In the genomic region with DNA sequence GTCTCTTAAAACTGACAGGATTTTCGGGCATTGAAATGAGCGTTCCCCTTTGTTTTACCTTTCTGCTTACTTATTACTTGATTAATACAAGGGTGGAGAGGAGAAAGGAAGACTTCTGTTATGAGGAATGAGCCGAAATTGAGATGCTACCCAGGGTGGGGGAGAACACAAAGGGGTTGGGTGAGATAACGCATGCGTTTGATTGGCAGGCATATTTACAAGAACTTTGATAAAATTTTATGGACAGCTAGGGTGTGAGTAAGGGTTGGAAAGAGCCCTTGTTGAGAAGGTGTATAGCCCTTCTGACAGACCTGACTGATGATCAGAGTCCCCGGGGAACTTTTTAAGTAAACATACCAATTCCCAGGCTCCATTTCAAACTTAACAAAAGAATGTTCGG, we compare ENCODE assay signal across 8 cellular contexts. TPM values are rescaled to one million over a fixed set of nuclear protein-coding genes. Genes with fewer than 3 reads are reported as not detected.
DNase-seq lines count a peak whose midpoint lies in the region; ATAC-seq and TF ChIP-seq lines count a peak whose summit lies in the region.

No MANE protein-coding gene starts in this region.

- no peak for TF ChIP-seq CTCF in heart right ventricle (IDR thresholded peaks at IDR 0.05)
- TF ChIP-seq CTCF in RWPE1 (conservative IDR thresholded peaks at IDR 0.05; ENCODE audit: low read depth) = no peak
- no peak for TF ChIP-seq CTCF in epithelial cell of proximal tubule (conservative IDR thresholded peaks at IDR 0.05; ENCODE audit: low read depth, low read length)
- no peak for TF ChIP-seq CTCF in progenitor cell of endocrine pancreas (IDR thresholded peaks at IDR 0.05; ENCODE audit: unreplicated experiment)

- intact Hi-C loops in heart right ventricle (cut with DNase I) (loop anchor here in 6 of 10 donors (2.0 to 10.0 kb wide), 4 partner anchors 76 to 151 kb away; partner anchors contain the start of genes TRAPPC8 (in 5 of the 6) and RNF125 (in 1 of the 6)), cardiac septum (cut with DNase I) (loop anchor here (2.0 to 10.0 kb wide), 3 partner anchors 75 to 331 kb away; partner anchors contain the start of genes RNF125 and TRAPPC8)

- H3K4me1 ChIP-seq in heart right ventricle = peaks cover 0 to 56% (median 35%) of the 10 kb centered on the region in 9 donors

- peaks cover 0 to 22% (median 4%) of the 10 kb centered on the region in 9 donors for H3K36me3 ChIP-seq in heart right ventricle

- peaks cover 10% of the 10 kb centered on the region for H3K36me3 Mint-ChIP-seq in progenitor cell of endocrine pancreas (ENCODE audit: insufficient read depth)

- peak overlapping the region; percentile 96 for H3K27ac Mint-ChIP-seq in progenitor cell of endocrine pancreas

- no peaks in the 10 kb centered on the region for H3K27me3 ChIP-seq in heart right ventricle

- CTCF ChIA-PET in RWPE1 (lab: Yijun Ruan, JAX) = no interaction called here

- H3K4me1 Mint-ChIP-seq in progenitor cell of endocrine pancreas (ENCODE audit: low read depth) = peaks cover 23% of the 10 kb centered on the region

- no peaks in the 10 kb centered on the region for H3K27me3 Mint-ChIP-seq in progenitor cell of endocrine pancreas

- H3K4me3 Mint-ChIP-seq in progenitor cell of endocrine pancreas (ENCODE audit: low read depth) = peak overlapping the region; percentile 88

- H3K9me3 Mint-ChIP-seq in progenitor cell of endocrine pancreas (ENCODE audit: low read depth) = no peaks in the 10 kb centered on the region

- POLR2A ChIA-PET in RWPE1 (lab: Yijun Ruan, JAX; ENCODE audit: low non-redundant PET) = no interaction called here

- H3K27ac ChIP-seq in heart right ventricle (peak overlapping the region; percentile 69 to 100 (median 99)), RWPE1 (peak overlapping the region; percentile 99)

- ATAC-seq in heart right ventricle (no peak), GM21576 (IDR thresholded peaks at IDR 0.05; ENCODE audit: unreplicated experiment) (no peak), esophagus mucosa (no peak)

- H3K4me3 ChIP-seq in heart right ventricle = peak overlapping the region; percentile 49 to 96 (median 84)
- peak overlapping the region; percentile 91 for H3K4me3 ChIP-seq in epithelial cell of proximal tubule (ENCODE audit: low read depth, low read length)

- WGBS in heart right ventricle, 2 donors = 12 to 16% methylated on average over 7 of the region's 7 CpGs

- no peaks in the 10 kb centered on the region for H3K9me3 ChIP-seq in heart right ventricle

- DNase-seq in heart right ventricle (no peak), cardiac septum (ENCODE audit: low spot score) (no peak), RWPE1 (ENCODE audit: low spot score) (peak; percentile 7), epithelial cell of proximal tubule (ENCODE audit: low read depth) (no peak), progenitor cell of endocrine pancreas (ENCODE audit: low spot score, unreplicated experiment) (no peak), islet precursor cell (no peak)

RNA-seq across cellular contexts. Expression of gene RNF138, which starts 1.8 kb away (rescaled TPM):
- 10 to 100 TPM in 6 of 10 donors, 1 to 10 TPM in 4; 7.7 to 13.7 (median 10.9) TPM for total RNA-seq in heart right ventricle
- 1 to 10 TPM; 5.4 to 6.6 TPM for polyA plus RNA-seq in heart right ventricle
- total RNA-seq in cardiac septum = 8.6 TPM
- 15.5 and 41.9 TPM in 2 replicates for total RNA-seq in epithelial cell of proximal tubule
- 46.5 and 48.2 TPM in 2 replicates for total RNA-seq in progenitor cell of endocrine pancreas
- 19.5 TPM for total RNA-seq in esophagus mucosa
